8 cellular contexts compared by ENCODE assay signal in the genomic region with DNA sequence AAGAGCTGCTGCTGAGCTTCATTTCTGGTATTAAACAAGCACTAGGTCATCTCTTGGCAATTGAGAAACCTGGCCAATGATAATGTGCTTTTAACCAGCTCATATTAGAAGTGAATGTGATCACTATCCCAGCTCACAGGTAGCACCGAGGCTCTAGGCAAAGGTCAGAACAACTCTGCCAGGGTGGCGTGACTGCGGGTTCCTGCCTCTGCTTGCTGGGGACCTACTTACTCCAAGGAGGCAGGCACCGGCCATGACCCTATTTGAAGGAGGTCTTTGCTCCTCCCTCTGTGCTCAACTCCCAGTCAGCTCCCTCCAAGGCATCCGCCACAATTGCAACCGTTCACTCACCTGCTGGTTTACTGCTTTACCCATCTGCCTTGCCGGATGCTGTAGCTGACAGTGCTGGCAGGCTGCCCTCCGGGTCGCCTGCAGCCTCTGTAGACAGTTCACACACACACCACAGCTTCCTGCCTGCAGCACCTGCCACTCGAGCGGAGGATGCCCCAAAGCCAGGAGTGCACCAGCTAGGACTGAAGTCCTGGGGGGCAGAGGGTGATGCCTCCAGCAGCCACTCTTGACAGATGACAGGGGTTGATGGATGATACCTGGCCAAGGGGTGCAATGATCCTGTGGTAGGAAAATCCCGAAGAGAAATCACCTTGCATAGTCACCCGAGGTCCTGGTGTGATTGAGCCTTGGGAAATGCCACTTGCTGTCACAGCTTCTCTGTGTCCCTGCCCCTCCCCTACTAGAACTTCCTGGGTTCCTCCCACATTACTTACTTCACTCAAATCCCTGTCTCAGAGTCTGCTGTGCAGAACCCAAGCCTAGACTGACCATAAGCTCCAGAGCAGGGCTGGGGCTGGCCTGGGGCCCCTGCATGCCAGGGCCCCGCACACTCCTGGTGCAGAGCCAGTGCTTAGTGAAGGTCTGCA. TPM values are rescaled to one million over a fixed set of nuclear protein-coding genes. Genes with fewer than 3 reads are reported as not detected.
DNase-seq lines count a peak whose midpoint lies in the region; ATAC-seq and TF ChIP-seq lines count a peak whose summit lies in the region.

No MANE protein-coding gene starts in this region.

- no peaks in the 10 kb centered on the region for H3K4me1 ChIP-seq in mammary epithelial cell (ENCODE audit: insufficient read depth, low read length)

- no peak overlapping the region for H3K4me3 ChIP-seq in mammary epithelial cell (replicated peaks in 1 of 3; ENCODE audit: insufficient read depth in 1 of 3, low read depth in 2 of 3, low read length in 3 of 3)

- ATAC-seq in GM18867 (IDR thresholded peaks at IDR 0.05; ENCODE audit: unreplicated experiment): peak; percentile 92
- ATAC-seq in HG03571 (IDR thresholded peaks at IDR 0.05; ENCODE audit: unreplicated experiment): peak; percentile 90

- no peaks in the 10 kb centered on the region for H3K9me3 Mint-ChIP-seq in immature natural killer cell

- H3K9me3 ChIP-seq in mammary epithelial cell (replicated peaks; ENCODE audit: insufficient read depth, low read length): no peaks in the 10 kb centered on the region

- no peaks in the 10 kb centered on the region for H3K36me3 ChIP-seq in mammary epithelial cell (ENCODE audit: insufficient read depth, low read length)

- H3K9ac ChIP-seq in mammary epithelial cell (ENCODE audit: insufficient read depth, low read length): no peak overlapping the region

- no peaks in the 10 kb centered on the region for H3K27me3 ChIP-seq in mammary epithelial cell (ENCODE audit: insufficient read depth, low read length)

- H4K20me1 ChIP-seq in mammary epithelial cell (ENCODE audit: insufficient read depth, low read length): no peaks in the 10 kb centered on the region

- no peak for TF ChIP-seq CTCF in mammary epithelial cell (conservative IDR thresholded peaks at IDR 0.05 in 1 of 2, IDR thresholded peaks at IDR 0.05 in 1 of 2; ENCODE audit: extremely low read depth in 1 of 2, insufficient read depth in 1 of 2, low read depth in 1 of 2, low read length in 2 of 2)

- H3K27ac ChIP-seq in mammary epithelial cell (ENCODE audit: insufficient read depth, low read depth, low read length): no peak overlapping the region

- peak overlapping the region in 3 of 6 donors; percentile 36 to 56 (median 46) for H3K27ac Mint-ChIP-seq in immature natural killer cell

- BruUV-seq in mammary epithelial cell (replicated peaks; lab: Mats Ljungman, UMichigan): no TSS peak

- peak; percentile 47 for DNase-seq in activated CD4-positive, CD25-positive, alpha-beta regulatory T cell treated with anti-CD3 and anti-CD28 coated beads, Interleukin-2, amount 50 U/mL, for 16 hours (ENCODE audit: low read depth, low spot score)
- peak; percentile 63 to 69 (median 68) for DNase-seq in immature natural killer cell
- DNase-seq in GOT3 (lab: John Stamatoyannopoulos, UW): no peak
- no peak for DNase-seq in HPDE6-E6E7 (ENCODE audit: extremely low spot score)
- DNase-seq in KBM-7: no peak
- no peak for DNase-seq in mammary epithelial cell

- dilution Hi-C loops in mammary epithelial cell (cut with HindIII; ENCODE audit: low sequenced_read_pairs): no loop called here

- CTCF ChIA-PET in mammary epithelial cell (lab: Charles Lee; ENCODE audit: low non-redundant PET): no interaction called here

- H2AFZ ChIP-seq in mammary epithelial cell (ENCODE audit: low read depth, low read length): no peak overlapping the region

- no peak overlapping the region for H3K4me2 ChIP-seq in mammary epithelial cell (ENCODE audit: insufficient read depth, low read depth, low read length)

- H3K4me3 Mint-ChIP-seq in immature natural killer cell: peak overlapping the region; percentile 0 to 63 (median 60)

- peaks cover 22 to 28% of the 10 kb centered on the region in 2 donors for H3K4me1 Mint-ChIP-seq in immature natural killer cell

- peaks cover 8 to 13% (median 13%) of the 10 kb centered on the region in 3 donors for H3K27me3 Mint-ChIP-seq in immature natural killer cell (ENCODE audit: low read depth in 3 of 3)

- in situ Hi-C loops in KBM-7 (cut with MboI; ENCODE audit: low pct_unique_long_range_greater_than_20kb, low sequenced_read_pairs) (no loop called here), mammary epithelial cell (cut with MboI; ENCODE audit: low sequenced_read_pairs in 2 of 2) (no loop called here)

- H3K79me2 ChIP-seq in mammary epithelial cell (ENCODE audit: insufficient read depth, low read length): no peaks in the 10 kb centered on the region

- intact Hi-C loops in mammary epithelial cell (cut with micrococcal nuclease): no loop called here

- peaks cover 0 to 8% (median 0%) of the 10 kb centered on the region in 3 donors for H3K36me3 Mint-ChIP-seq in immature natural killer cell

- 45% methylated on average over 14 of the region's 14 CpGs for WGBS in mammary epithelial cell (ENCODE audit: low coverage, missing lambda C conversion rate)

RNA-seq across cellular contexts. Expression of a gene that starts 8.8 kb away (rescaled TPM):
- polyA plus RNA-seq in immature natural killer cell (not detected), mammary epithelial cell (not detected)
- total RNA-seq in mammary epithelial cell: not detected
- not detected for polyA minus RNA-seq in mammary epithelial cell

RNA-seq across cellular contexts. Expression of a gene that starts 32.8 kb away (rescaled TPM):
- polyA plus RNA-seq in immature natural killer cell (10 to 100 TPM; 66.6 to 85.2 (median 83.7) TPM), mammary epithelial cell (2.2 TPM)
- total RNA-seq in mammary epithelial cell: 1 to 10 TPM; 1.2 to 3.5 TPM
- polyA minus RNA-seq in mammary epithelial cell: 3.2 TPM

Comparison
In these comparisons a context has a peak if more than half of its experiments do, and no peak if none do; other contexts are left out.
1. DNase-seq: peak in activated CD4-positive, CD25-positive, alpha-beta regulatory T cell treated with anti-CD3 and anti-CD28 coated beads, Interleukin-2, amount 50 U/mL, for 16 hours (single experiment) and immature natural killer cell (3 of 3); none in GOT3 (single experiment), HPDE6-E6E7 (single experiment), KBM-7 (single experiment) and mammary epithelial cell (single experiment).
2. RNA of a gene that starts 32.8 kb away (polyA plus RNA-seq): 66.6 to 85.2 TPM in immature natural killer cell; 2.2 TPM in mammary epithelial cell (single experiment); every median in the first group is over 10 times any median in the second.